8 cellular contexts compared by ENCODE assay signal in genomic region chr9:99368341-99369326, GRCh38.
DNase-seq lines count a peak whose midpoint lies in the region; ATAC-seq lines count a peak whose summit lies in the region.

No MANE protein-coding gene starts in this region.

- H3K9me3 Mint-ChIP-seq in activated naive CD8-positive, alpha-beta T cell treated with anti-CD3 and anti-CD28 coated beads, Interleukin-2, amount 10 ng/mL, durations not matched to agents 7 days and 5 days: no peaks in the 10 kb centered on the region

- H3K27ac Mint-ChIP-seq in activated naive CD8-positive, alpha-beta T cell treated with anti-CD3 and anti-CD28 coated beads, Interleukin-2, amount 10 ng/mL, durations not matched to agents 7 days and 5 days: no peak overlapping the region

- intact Hi-C loops in cardiac septum (cut with DNase I) (loop anchor here (2.0 kb wide), 1 partner anchor 76 kb away; no protein-coding TSS in a partner anchor), posterior cingulate gyrus (cut with DNase I) (no loop called here)

- no peaks in the 10 kb centered on the region for H3K36me3 Mint-ChIP-seq in activated naive CD8-positive, alpha-beta T cell treated with anti-CD3 and anti-CD28 coated beads, Interleukin-2, amount 10 ng/mL, durations not matched to agents 7 days and 5 days

- H3K4me1 Mint-ChIP-seq in activated naive CD8-positive, alpha-beta T cell treated with anti-CD3 and anti-CD28 coated beads, Interleukin-2, amount 10 ng/mL, durations not matched to agents 7 days and 5 days: peaks cover 23% of the 10 kb centered on the region

- peaks cover 23% of the 10 kb centered on the region for H3K27me3 Mint-ChIP-seq in activated naive CD8-positive, alpha-beta T cell treated with anti-CD3 and anti-CD28 coated beads, Interleukin-2, amount 10 ng/mL, durations not matched to agents 7 days and 5 days

- POLR2A ChIA-PET in activated naive CD8-positive, alpha-beta T cell treated with anti-CD3 and anti-CD28 coated beads, Interleukin-2, amount 10 ng/mL, durations not matched to agents 7 days and 5 days (lab: Charles Lee): no interaction called here

- DNase-seq in SKM-1 treated with dmso at 0.1 percent for 144 hours (lab: John Stamatoyannopoulos, UW; ENCODE audit: unreplicated experiment) (peak; percentile 1), SKM-1 (lab: John Stamatoyannopoulos, UW; ENCODE audit: unreplicated experiment) (no peak), cardiac septum (ENCODE audit: low spot score) (peak; percentile 88), posterior cingulate gyrus (peak in 7 of 10 donors; percentile 30 to 89 (median 52)), NCI-H1930 (lab: John Stamatoyannopoulos, UW) (no peak)
- no peak for DNase-seq in activated naive CD8-positive, alpha-beta T cell treated with anti-CD3 and anti-CD28 coated beads, Interleukin-2, amount 10 ng/mL, durations not matched to agents 7 days and 5 days
- no peak for DNase-seq in activated CD4-positive, CD25-positive, alpha-beta regulatory T cell treated with anti-CD3 and anti-CD28 coated beads, Interleukin-2, amount 50 U/mL, for 72 hours

- peak; percentile 55 for ATAC-seq in HG03159 (IDR thresholded peaks at IDR 0.05; ENCODE audit: unreplicated experiment)
- ATAC-seq in activated naive CD8-positive, alpha-beta T cell treated with anti-CD3 and anti-CD28 coated beads, Interleukin-2, amount 10 ng/mL, durations not matched to agents 7 days and 5 days (ENCODE audit: low read depth): peak; percentile 60

- H3K4me3 Mint-ChIP-seq in activated naive CD8-positive, alpha-beta T cell treated with anti-CD3 and anti-CD28 coated beads, Interleukin-2, amount 10 ng/mL, durations not matched to agents 7 days and 5 days: peak overlapping the region; percentile 74

Comparison
In these comparisons a context has a peak if more than half of its experiments do, and no peak if none do; other contexts are left out.
1. DNase-seq: peak in SKM-1 treated with dmso at 0.1 percent for 144 hours (single experiment), cardiac septum (single experiment) and posterior cingulate gyrus (7 of 10); none in SKM-1 (single experiment), activated naive CD8-positive, alpha-beta T cell treated with anti-CD3 and anti-CD28 coated beads, Interleukin-2, amount 10 ng/mL, durations not matched to agents 7 days and 5 days (single experiment), activated CD4-positive, CD25-positive, alpha-beta regulatory T cell treated with anti-CD3 and anti-CD28 coated beads, Interleukin-2, amount 50 U/mL, for 72 hours (single experiment) and NCI-H1930 (0 of 2).